8 cellular contexts compared by ENCODE assay signal in genomic region chr7:87345962-87346371, GRCh38. TPM values are rescaled to one million over a fixed set of nuclear protein-coding genes. Genes with fewer than 3 reads are reported as not detected.
DNase-seq lines count a peak whose midpoint lies in the region; ATAC-seq and TF ChIP-seq lines count a peak whose summit lies in the region.

No MANE protein-coding gene starts in this region.

- peak overlapping the region; percentile 58 to 89 (median 78) for H3K4me3 ChIP-seq in Peyer's patch
- H3K4me3 ChIP-seq in neuronal stem cell (ENCODE audit: low read length in 2 of 2): peak overlapping the region; percentile 55 to 85

- peak overlapping the region; percentile 86 for H2BK15ac ChIP-seq in neuronal stem cell (ENCODE audit: low read length)

- no peak for TF ChIP-seq CTCF in CD14-positive monocyte (IDR thresholded peaks at IDR 0.05)
- no peak for TF ChIP-seq CTCF in Peyer's patch (IDR thresholded peaks at IDR 0.05)

- peak overlapping the region; percentile 9 for H2AK5ac ChIP-seq in neuronal stem cell (ENCODE audit: low read depth, low read length)

- ATAC-seq in GM21723 (IDR thresholded peaks at IDR 0.05; ENCODE audit: unreplicated experiment) (peak; percentile 10), esophagus mucosa (peak; percentile 34), HG02588 (IDR thresholded peaks at IDR 0.05; ENCODE audit: unreplicated experiment) (no peak)

- H3K4ac ChIP-seq in neuronal stem cell (ENCODE audit: low read length): no peak overlapping the region

- no peak overlapping the region for H2BK12ac ChIP-seq in neuronal stem cell (ENCODE audit: low read length)

- peak overlapping the region; percentile 75 for H3K4me2 ChIP-seq in neuronal stem cell (ENCODE audit: insufficient read depth, low read length, poor library complexity, severe bottlenecking)

- peak overlapping the region; percentile 95 for H3K18ac ChIP-seq in neuronal stem cell (ENCODE audit: low read length)

- intact Hi-C loops in CD14-positive monocyte (cut with micrococcal nuclease): no loop called here

- peak overlapping the region; percentile 43 for H2BK5ac ChIP-seq in neuronal stem cell (ENCODE audit: low read length)

- no peak overlapping the region for H4K8ac ChIP-seq in neuronal stem cell (ENCODE audit: low read depth, low read length)

- H3K27ac Mint-ChIP-seq in CD14-positive monocyte: peak overlapping the region in 4 of 7 donors; percentile 40 to 82 (median 55)

- H3K4me3 Mint-ChIP-seq in CD14-positive monocyte: peak overlapping the region; percentile 86 to 98

- no peak overlapping the region for H4K91ac ChIP-seq in neuronal stem cell (ENCODE audit: low read depth, low read length, poor library complexity)

- no peaks in the 10 kb centered on the region for H3K27me3 ChIP-seq in Peyer's patch
- H3K27me3 ChIP-seq in neuronal stem cell (ENCODE audit: control insufficient read depth in 3 of 3, insufficient read depth in 3 of 3, low read depth in 1 of 3, low read length in 3 of 3): no peaks in the 10 kb centered on the region

- no peak for TF ChIP-seq POLR2A in Peyer's patch (IDR thresholded peaks at IDR 0.05)

- H3K9me3 ChIP-seq in Peyer's patch (no peaks in the 10 kb centered on the region), neuronal stem cell (replicated peaks in 1 of 2; ENCODE audit: control insufficient read depth in 2 of 2, insufficient read depth in 1 of 2, low read depth in 1 of 2, low read length in 2 of 2) (peaks cover 4 to 44% of the 10 kb centered on the region in 2 donors)

- peaks cover 0 to 3% (median 0%) of the 10 kb centered on the region in 3 donors for H3K27me3 Mint-ChIP-seq in CD14-positive monocyte (ENCODE audit: low read depth in 3 of 3)

- H3K4me1 Mint-ChIP-seq in CD14-positive monocyte: peaks cover 25% of the 10 kb centered on the region

- WGBS in neuronal stem cell (ENCODE audit: extremely low coverage in 2 of 2, insufficient read length in 2 of 2, insufficient replicate concordance in 1 of 2), 2 donors: no CpG with 5 or more reads among the region's 8 CpGs

- peak overlapping the region; percentile 83 to 96 (median 90) for H3K27ac ChIP-seq in Peyer's patch
- H3K27ac ChIP-seq in neuronal stem cell (replicated peaks; ENCODE audit: low read length): peak overlapping the region; percentile 65

- DNase-seq in CD14-positive monocyte (ENCODE audit: low spot score) (no peak), Peyer's patch (no peak), neuronal stem cell (ENCODE audit: low spot score) (no peak)
- DNase-seq in activated effector memory CD4-positive, alpha-beta T cell treated with anti-CD3 and anti-CD28 coated beads, Interleukin-2, amount 50 U/mL, for 16 hours: no peak
- no peak for DNase-seq in stimulated activated naive CD4-positive, alpha-beta T cell (lab: John Stamatoyannopoulos, UW)

- peak overlapping the region; percentile 92 for H2AFZ ChIP-seq in neuronal stem cell (ENCODE audit: low read length)

- peak overlapping the region; percentile 52 for H3K23ac ChIP-seq in neuronal stem cell (ENCODE audit: low read depth, low read length, poor library complexity)

- no peak overlapping the region for H3K14ac ChIP-seq in neuronal stem cell (ENCODE audit: low read length)

- H3K4me1 ChIP-seq in Peyer's patch (peaks cover 0 to 29% (median 3%) of the 10 kb centered on the region in 4 donors), neuronal stem cell (ENCODE audit: control insufficient read depth in 2 of 2, insufficient read depth in 1 of 2, low read depth in 1 of 2, low read length in 2 of 2) (peaks cover 2 to 7% of the 10 kb centered on the region in 2 donors)

- H3K79me1 ChIP-seq in neuronal stem cell (ENCODE audit: low read depth, low read length): no peaks in the 10 kb centered on the region

- no peak overlapping the region for H2BK120ac ChIP-seq in neuronal stem cell (ENCODE audit: low read depth, low read length)

- peak overlapping the region; percentile 91 for H3K9ac ChIP-seq in neuronal stem cell (ENCODE audit: low read depth, low read length, poor library complexity)

- peaks cover 0 to 4% (median 0%) of the 10 kb centered on the region in 7 donors for H3K9me3 Mint-ChIP-seq in CD14-positive monocyte

- H3K36me3 ChIP-seq in Peyer's patch: peaks cover 0 to 27% (median 0%) of the 10 kb centered on the region in 3 donors
- H3K36me3 ChIP-seq in neuronal stem cell (replicated peaks in 1 of 2; ENCODE audit: control insufficient read depth in 2 of 2, insufficient read depth in 2 of 2, low read length in 2 of 2): peaks cover 13 to 54% of the 10 kb centered on the region in 2 donors

- H3K36me3 Mint-ChIP-seq in CD14-positive monocyte: peaks cover 16 to 19% of the 10 kb centered on the region in 2 donors

RNA-seq across cellular contexts. Expression of gene CROT, which starts 0.5 kb away (rescaled TPM):
- polyA plus RNA-seq in CD14-positive monocyte: 1 to 10 TPM; 1.1 to 1.4 TPM
- total RNA-seq in Peyer's patch: 10 to 100 TPM; 31.4 to 74.9 (median 50.6) TPM
- 18.1 TPM for total RNA-seq in esophagus mucosa
- 22.3 TPM for polyA plus RNA-seq in neuronal stem cell (2013, experiment 1 of 2)
- 23.6 TPM for polyA plus RNA-seq in neuronal stem cell (2013, experiment 2 of 2)
